In genomic region chr2:164992818-164993217, GRCh38 we compare ENCODE assay signal across 9 cellular contexts. TPM values are rescaled to one million over a fixed set of nuclear protein-coding genes. Genes with fewer than 3 reads are reported as not detected.
DNase-seq lines count a peak whose midpoint lies in the region; ATAC-seq and TF ChIP-seq lines count a peak whose summit lies in the region.
"Had no signal": no experiment of that assay in that cellular context is flagged by ENCODE, and none has a peak within 500 bp of the region (broad histone marks: within the 10 kb centered on the region; RNA-seq: fewer than 3 reads in every experiment).

No MANE protein-coding gene starts in this region.

- H3K4me1 Mint-ChIP-seq in immature natural killer cell = peaks cover 32 to 48% of the 10 kb centered on the region in 2 donors

- no peak overlapping the region for H3K4me3 ChIP-seq in Jurkat, Clone E6-1 (ENCODE audit: low read length)
- H3K4me3 ChIP-seq in ascending aorta = no peak overlapping the region
- H3K4me3 ChIP-seq: BLaER1 treated with 17β-estradiol and CSF1 and Interleukin-3, amounts not matched to agents 10 nM and 100 nM had no signal

- ATAC-seq in GM21717 (IDR thresholded peaks at IDR 0.05; ENCODE audit: unreplicated experiment) = peak; percentile 55

- no peaks in the 10 kb centered on the region for H3K36me3 ChIP-seq in ascending aorta
- H3K36me3 ChIP-seq: BLaER1 treated with 17β-estradiol and CSF1 and Interleukin-3, amounts not matched to agents 10 nM and 100 nM had no signal

- TF ChIP-seq CTCF in ascending aorta (IDR thresholded peaks at IDR 0.05) = peak; percentile 25 to 68 (median 51)

- peak overlapping the region in 5 of 6 donors; percentile 41 to 85 (median 67) for H3K27ac Mint-ChIP-seq in immature natural killer cell

- H3K4me1 ChIP-seq in ascending aorta = peaks cover 0 to 13% of the 10 kb centered on the region in 2 donors

- no peaks in the 10 kb centered on the region for H3K9me3 Mint-ChIP-seq in immature natural killer cell

- no peaks in the 10 kb centered on the region for H3K9me3 ChIP-seq in ascending aorta
- H3K9me3 ChIP-seq: BLaER1 treated with 17β-estradiol and CSF1 and Interleukin-3, amounts not matched to agents 10 nM and 100 nM had no signal

- DNase-seq in SHP77 (lab: John Stamatoyannopoulos, UW) (peak; percentile 26 to 61), SHP77 treated with DMSO at 0.1 percent for 48 hours (lab: John Stamatoyannopoulos, UW) (no peak), OCI-M1 (lab: John Stamatoyannopoulos, UW) (peak; percentile 81), ascending aorta (ENCODE audit: low spot score in 2 of 2) (peak in 1 of 2 donors; percentile 74), immature natural killer cell (peak; percentile 44 to 50 (median 48))
- DNase-seq in Jurkat, Clone E6-1 (ENCODE audit: low read depth, low spot score) = peak; percentile 80
- peak; percentile 28 to 48 for DNase-seq in stimulated activated CD4-positive, alpha-beta T cell treated with anti-CD3 and anti-CD28 coated beads, Interleukin-2, amount 100 ng/mL, for 24 hours

- H3K27ac ChIP-seq in ascending aorta = peak overlapping the region in 1 of 2 donors; percentile 80

- peaks cover 0 to 4% (median 0%) of the 10 kb centered on the region in 3 donors for H3K36me3 Mint-ChIP-seq in immature natural killer cell

- H3K27me3 ChIP-seq in ascending aorta = no peaks in the 10 kb centered on the region
- H3K27me3 ChIP-seq: BLaER1 treated with 17β-estradiol and CSF1 and Interleukin-3, amounts not matched to agents 10 nM and 100 nM had no signal

- peaks cover 0 to 2% (median 2%) of the 10 kb centered on the region in 3 donors for H3K27me3 Mint-ChIP-seq in immature natural killer cell (ENCODE audit: low read depth in 3 of 3)

- intact Hi-C loops in ascending aorta (cut with DNase I) = loop anchor here (5.0 to 10.0 kb wide), 6 partner anchors 209 to 1132 kb away; partner anchors contain the start of genes SCN1A, SCN3A and TTC21B

- peak overlapping the region in 3 of 5 donors; percentile 5 to 46 (median 11) for H3K4me3 Mint-ChIP-seq in immature natural killer cell

RNA-seq across cellular contexts. Expression of gene SLC38A11, which starts 37.5 kb away (rescaled TPM):
- polyA plus RNA-seq in Jurkat, Clone E6-1 (2012; ENCODE audit: insufficient read depth, insufficient read length) = not detected
- total RNA-seq in ascending aorta = not detected
- not detected for polyA plus RNA-seq in immature natural killer cell
